29 cellular contexts compared by ENCODE assay signal in genomic region chr3:94460914-94461313, GRCh38.
DNase-seq lines count a peak whose midpoint lies in the region; ATAC-seq and TF ChIP-seq lines count a peak whose summit lies in the region.
"Had no signal": no experiment of that assay in that cellular context is flagged by ENCODE, and none has a peak within 500 bp of the region (broad histone marks: within the 10 kb centered on the region; RNA-seq: fewer than 3 reads in every experiment).

No MANE protein-coding gene starts in this region.

- no peak for ATAC-seq in HG02884 (IDR thresholded peaks at IDR 0.05; ENCODE audit: unreplicated experiment)

- DNase-seq in NT2/D1 (ENCODE audit: low read depth, low spot score) (peak; percentile 2), fibroblast of pulmonary artery (ENCODE audit: low read depth) (peak; percentile 6), mesendoderm (peak; percentile 66), SKM-1 treated with dmso at 0.1 percent for 144 hours (lab: John Stamatoyannopoulos, UW; ENCODE audit: unreplicated experiment) (no peak), GM03348 (ENCODE audit: low spot score) (no peak)
- no peak for DNase-seq in effector CD8-positive, alpha-beta T cell (lab: John Stamatoyannopoulos, UW)
- DNase-seq: Calu3; CD8-positive, alpha-beta memory T cell; DMS153; DND-41; GM23248; H7; HFFc6; IMR-90; KG1; MG63; NCI-H1105 treated with DMSO at 0.1 percent for 48 hours; NCI-H146; NCI-H1930; NCI-H2107; NCI-H446 treated with DMSO at 0.1 percent for 48 hours; NCI-H526; NCI-H82; NK-92 treated with Interleukin-12 subunit alpha and Interleukin-12 subunit beta, amount 100 ng/mL, for 24 hours; SHP77; SK-N-SH had no signal

- no peak overlapping the region for H3K27ac ChIP-seq in mesendoderm (ENCODE audit: low read depth, low read length)
- H3K27ac ChIP-seq: C4-2B, GM23248, RWPE1 had no signal

- no peak overlapping the region for H2BK120ac ChIP-seq in mesendoderm (ENCODE audit: low read depth, low read length)

- no peaks in the 10 kb centered on the region for H3K27me3 ChIP-seq in NT2/D1 (ENCODE audit: insufficient read depth, insufficient read length)
- no peaks in the 10 kb centered on the region for H3K27me3 ChIP-seq in mesendoderm (ENCODE audit: insufficient read depth, low read length, poor library complexity)
- H3K27me3 ChIP-seq: MG63 had no signal

- no peaks in the 10 kb centered on the region for H3K79me1 ChIP-seq in mesendoderm (ENCODE audit: low read length)

- no peak overlapping the region for H3K23ac ChIP-seq in mesendoderm (ENCODE audit: low read length)

- H3K4me3 ChIP-seq in NT2/D1 (ENCODE audit: insufficient read length, low read depth), result no peak overlapping the region
- no peak overlapping the region for H3K4me3 ChIP-seq in fibroblast of pulmonary artery (replicated peaks; ENCODE audit: low read depth, low read length)
- H3K4me3 ChIP-seq in mesendoderm (ENCODE audit: low read length), result no peak overlapping the region
- H3K4me3 ChIP-seq: GM23248, MG63 had no signal

- no peaks in the 10 kb centered on the region for H3K9me3 ChIP-seq in NT2/D1 (ENCODE audit: insufficient read depth, low read length)
- H3K9me3 ChIP-seq: MG63, SK-N-SH had no signal

- H3K9ac ChIP-seq in NT2/D1 (ENCODE audit: insufficient read length, low read depth) (no peak overlapping the region), mesendoderm (ENCODE audit: low read length) (no peak overlapping the region)
- H3K9ac ChIP-seq: GM23248, SK-N-SH had no signal

- no peak overlapping the region for H2BK5ac ChIP-seq in mesendoderm (ENCODE audit: low read length)

- H3K56ac ChIP-seq in mesendoderm (ENCODE audit: low read length), result no peak overlapping the region

- no peak overlapping the region for H3K4ac ChIP-seq in mesendoderm (ENCODE audit: low read depth, low read length)

- WGBS in mesendoderm (ENCODE audit: extremely low coverage, insufficient coverage, low lambda C conversion rate), result no CpG with 5 or more reads among the region's 2 CpGs

- H4K5ac ChIP-seq in mesendoderm (ENCODE audit: low read length), result no peak overlapping the region

- H4K8ac ChIP-seq in mesendoderm (ENCODE audit: low read depth, low read length), result peak overlapping the region; percentile 56

- no peak overlapping the region for H2AK5ac ChIP-seq in mesendoderm (ENCODE audit: low read length)

- H3K4me2 ChIP-seq in mesendoderm (ENCODE audit: low read length), result no peak overlapping the region
- H3K4me2 ChIP-seq: SK-N-SH had no signal

- no peak for TF ChIP-seq CTCF in fibroblast of pulmonary artery (IDR thresholded peaks at IDR 0.05; ENCODE audit: low read length, missing control alignments)

- H3K79me2 ChIP-seq in mesendoderm (ENCODE audit: control insufficient read depth, insufficient read depth, low read length), result no peaks in the 10 kb centered on the region

- no peak overlapping the region for H2BK15ac ChIP-seq in mesendoderm (replicated peaks; ENCODE audit: low read depth)

- H3K4me1 ChIP-seq in NT2/D1 (ENCODE audit: insufficient read depth, insufficient read length), result no peaks in the 10 kb centered on the region
- H3K4me1 ChIP-seq in mesendoderm (ENCODE audit: control insufficient read depth, low read depth, low read length), result no peaks in the 10 kb centered on the region

- no peaks in the 10 kb centered on the region for H3K36me3 ChIP-seq in NT2/D1 (ENCODE audit: insufficient read depth, insufficient read length, low read length)
- H3K36me3 ChIP-seq in mesendoderm (ENCODE audit: control insufficient read depth, insufficient read depth, low read length), result no peaks in the 10 kb centered on the region
- H3K36me3 ChIP-seq: MG63 had no signal

- peak overlapping the region; percentile 60 for H3K18ac ChIP-seq in mesendoderm (ENCODE audit: low read length)

Comparison
In these comparisons a context has a peak if more than half of its experiments do, and no peak if none do; other contexts are left out.
1. DNase-seq: peak in NT2/D1 (single experiment), fibroblast of pulmonary artery (single experiment) and mesendoderm (single experiment); none in SKM-1 treated with dmso at 0.1 percent for 144 hours (single experiment), effector CD8-positive, alpha-beta T cell (single experiment) and GM03348 (single experiment).